Comparison of ENCODE assay signal across 9 cellular contexts in genomic region chr20:34115232-34115631, GRCh38.
"Had no signal": no experiment of that assay in that cellular context is flagged by ENCODE, and none has a peak within 500 bp of the region (broad histone marks: within the 10 kb centered on the region; RNA-seq: fewer than 3 reads in every experiment).

No MANE protein-coding gene starts in this region.

- H2AFZ ChIP-seq: GM23248 had no signal

- DNase-seq: GM23248, GOT3, H7, HFFc6, IMR-90, KBM-7 had no signal

- H3K4me3 ChIP-seq: GM23248, HAP-1 had no signal

- ATAC-seq: HCT116 had no signal

- H3K9me3 Mint-ChIP-seq: HFFc6 had no signal

- H3K4me3 Mint-ChIP-seq: HFFc6 had no signal

- H3K27ac ChIP-seq: GM23248, HL-60 had no signal

- H3K9ac ChIP-seq: GM23248 had no signal

- H3K9me3 ChIP-seq: HAP-1 had no signal

- H3K27ac Mint-ChIP-seq: HFFc6 had no signal
